ENCODE assay signal across 16 cellular contexts in the genomic region with DNA sequence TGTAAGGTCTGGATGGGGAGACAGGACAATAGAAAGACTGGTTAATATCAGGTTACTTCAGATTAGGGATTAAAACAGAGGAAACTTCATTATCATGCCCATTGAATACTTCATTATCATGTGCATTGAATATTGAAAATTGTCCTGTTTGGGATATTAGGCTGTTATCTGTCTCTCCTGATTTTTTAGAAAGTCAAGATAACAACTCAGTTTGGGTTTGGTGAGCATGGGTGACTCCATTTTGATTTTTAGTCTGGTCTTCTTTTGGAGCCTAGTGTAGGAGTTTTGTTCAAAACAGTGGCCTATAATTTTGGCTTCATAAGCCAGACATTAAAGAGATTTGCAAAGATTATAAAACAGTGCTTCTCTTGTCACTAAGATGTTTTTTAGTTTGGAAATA.
DNase-seq lines count a peak whose midpoint lies in the region; ATAC-seq, FAIRE-seq and TF ChIP-seq lines count a peak whose summit lies in the region.
"Had no signal": no experiment of that assay in that cellular context is flagged by ENCODE, and none has a peak within 500 bp of the region (broad histone marks: within the 10 kb centered on the region; RNA-seq: fewer than 3 reads in every experiment).

No MANE protein-coding gene starts in this region.

- no peaks in the 10 kb centered on the region for H3K27me3 Mint-ChIP-seq in nephron progenitor cell (ENCODE audit: low read depth, poor library complexity)
- no peaks in the 10 kb centered on the region for H3K27me3 Mint-ChIP-seq in activated naive CD4-positive, alpha-beta T cell treated with anti-CD3 and anti-CD28 coated beads for 36 hours (ENCODE audit: low read depth)
- H3K27me3 Mint-ChIP-seq: CD4-positive, CD25-positive, alpha-beta regulatory T cell had no signal

- TF ChIP-seq POLR2A in GM12878 (IDR thresholded peaks at IDR 0.05; ENCODE audit: low read depth, low read length) = no peak

- peaks cover 13% of the 10 kb centered on the region for H3K9me3 Mint-ChIP-seq in nephron progenitor cell
- no peaks in the 10 kb centered on the region for H3K9me3 Mint-ChIP-seq in activated naive CD4-positive, alpha-beta T cell treated with anti-CD3 and anti-CD28 coated beads for 36 hours
- H3K9me3 Mint-ChIP-seq: CD4-positive, CD25-positive, alpha-beta regulatory T cell; CD8-positive, alpha-beta T cell had no signal

- H3K4me3 ChIP-seq in GM12878 (no peak overlapping the region), brain microvascular endothelial cell (ENCODE audit: low read depth, low read length) (no peak overlapping the region)
- H3K4me3 ChIP-seq: BLaER1, GM23248 had no signal

- TF ChIP-seq EP300 in GM12878 (IDR thresholded peaks at IDR 0.05; ENCODE audit: borderline replicate concordance in 1 of 2, control insufficient read depth in 1 of 2, low read depth in 2 of 2, low read length in 2 of 2) = no peak

- CTCF ChIA-PET in GM12878 (lab: Yijun Ruan, JAX) = interaction anchor here (1.1 to 3.2 kb wide), 2 partner anchors 852 to 855 kb away, joined by 4 to 16 read pairs; a partner anchor contains a TSS
- CTCF ChIA-PET in activated naive CD4-positive, alpha-beta T cell treated with anti-CD3 and anti-CD28 coated beads for 36 hours (lab: Charles Lee) = no interaction called here

- peak; percentile 75 for FAIRE-seq in GM19239 (lab: Jason Lieb, UNC)
- FAIRE-seq in GM12878 (lab: Jason Lieb, UNC) = no peak

- RAD21 ChIA-PET in GM12878 (lab: Charles Lee; ENCODE audit: unreplicated experiment) = interaction anchor here (0.6 kb wide), 2 partner anchors 13 to 769 kb away, joined by 3 read pairs; no protein-coding TSS in a partner anchor

- H4K20me1 ChIP-seq in GM12878 (ENCODE audit: control insufficient read depth, insufficient read depth) = no peaks in the 10 kb centered on the region
- H4K20me1 ChIP-seq: BLaER1 had no signal

- H3K4me2 ChIP-seq in GM12878 (ENCODE audit: control insufficient read depth, insufficient read depth) = no peak overlapping the region
- H3K4me2 ChIP-seq: BLaER1 had no signal

- no peaks in the 10 kb centered on the region for H3K79me2 ChIP-seq in GM12878 (ENCODE audit: control insufficient read depth, insufficient read depth, low read length)

- no peak overlapping the region for H3K9ac ChIP-seq in GM12878 (ENCODE audit: control insufficient read depth, insufficient read depth, low read length)
- H3K9ac ChIP-seq: BLaER1, GM23248 had no signal

- H3K4me1 Mint-ChIP-seq in nephron progenitor cell = no peaks in the 10 kb centered on the region
- no peaks in the 10 kb centered on the region for H3K4me1 Mint-ChIP-seq in activated naive CD4-positive, alpha-beta T cell treated with anti-CD3 and anti-CD28 coated beads for 36 hours (ENCODE audit: low read depth)

- TF ChIP-seq RAD21 in GM12878 (IDR thresholded peaks at IDR 0.05; ENCODE audit: insufficient read depth, low read depth, low read length) = no peak

- no peak for DNase-seq in GM19239 (ENCODE audit: insufficient read length, low spot score)
- no peak for DNase-seq in GM12878 (ENCODE audit: low read depth, low spot score)
- DNase-seq in nephron progenitor cell = no peak
- no peak for DNase-seq in brain microvascular endothelial cell
- no peak for DNase-seq in activated naive CD4-positive, alpha-beta T cell treated with anti-CD3 and anti-CD28 coated beads for 36 hours
- DNase-seq: Caco-2; CD4-positive, CD25-positive, alpha-beta regulatory T cell; CD8-positive, alpha-beta T cell; DMS153; DND-41; H9 had no signal

- H2AFZ ChIP-seq in GM12878 (ENCODE audit: control insufficient read depth, low read depth, low read length) = no peak overlapping the region
- H2AFZ ChIP-seq: GM23248 had no signal

- intact Hi-C loops in GM12878 (cut with micrococcal nuclease; ENCODE audit: unreplicated experiment) = no loop called here
- intact Hi-C loops in activated naive CD4-positive, alpha-beta T cell treated with anti-CD3 and anti-CD28 coated beads for 36 hours (cut with micrococcal nuclease) = no loop called here

- in situ Hi-C loops in GM12878 (cut with MboI) = no loop called here
- in situ Hi-C loops in brain microvascular endothelial cell (cut with HindIII; ENCODE audit: low pct_ligation_motif_present, low sequenced_read_pairs) = no loop called here

- H3K9me3 ChIP-seq in GM12878 (replicated peaks; ENCODE audit: control insufficient read depth, insufficient read depth, low read length) = no peaks in the 10 kb centered on the region
- H3K9me3 ChIP-seq: BLaER1, Caco-2 had no signal

- H3K4me1 ChIP-seq in GM12878 (ENCODE audit: control insufficient read depth, insufficient read depth, low read length) = no peaks in the 10 kb centered on the region
- H3K4me1 ChIP-seq: BLaER1, Caco-2 had no signal

- ATAC-seq in GM12878 (no peak), HG03196 (IDR thresholded peaks at IDR 0.05; ENCODE audit: unreplicated experiment) (no peak)
- ATAC-seq: CD8-positive, alpha-beta T cell; HCT116 had no signal

- no TSS peak for BruUV-seq in GM12878 (replicated peaks; lab: Mats Ljungman, UMichigan)

- H3K36me3 ChIP-seq in GM12878 (ENCODE audit: control insufficient read depth in 2 of 2, insufficient read depth in 2 of 2, low read length in 1 of 2) (peaks cover 5 to 12% of the 10 kb centered on the region in 2 experiments; a peak in 3 of 4 replicates), brain microvascular endothelial cell (replicated peaks) (no peaks in the 10 kb centered on the region)

- TF ChIP-seq CTCF in GM12878 (IDR thresholded peaks at IDR 0.05 in 2 of 3, conservative IDR thresholded peaks at IDR 0.05 in 1 of 3; ENCODE audit: control insufficient read depth in 2 of 3, extremely low read depth in 1 of 3, insufficient read depth in 1 of 3, low read depth in 3 of 3, low read length in 3 of 3) (no peak), nephron progenitor cell (IDR thresholded peaks at IDR 0.05) (no peak), brain microvascular endothelial cell (IDR thresholded peaks at IDR 0.05; ENCODE audit: low read depth, low read length, missing control alignments) (no peak)

- peak overlapping the region; percentile 3 for H3K27ac Mint-ChIP-seq in nephron progenitor cell
- H3K27ac Mint-ChIP-seq in activated naive CD4-positive, alpha-beta T cell treated with anti-CD3 and anti-CD28 coated beads for 36 hours = no peak overlapping the region
- H3K27ac Mint-ChIP-seq: CD8-positive, alpha-beta T cell; H9 had no signal

- H3K27me3 ChIP-seq in GM12878 (replicated peaks in 1 of 2; ENCODE audit: control insufficient read depth in 2 of 2, insufficient read depth in 2 of 2, low read length in 1 of 2) (no peaks in the 10 kb centered on the region), brain microvascular endothelial cell (replicated peaks) (no peaks in the 10 kb centered on the region)
- H3K27me3 ChIP-seq: BLaER1 had no signal

- H3K4me3 Mint-ChIP-seq in nephron progenitor cell = no peak overlapping the region
- H3K4me3 Mint-ChIP-seq in activated naive CD4-positive, alpha-beta T cell treated with anti-CD3 and anti-CD28 coated beads for 36 hours = no peak overlapping the region
- H3K4me3 Mint-ChIP-seq: CD4-positive, CD25-positive, alpha-beta regulatory T cell; CD8-positive, alpha-beta T cell; H9 had no signal

- H3K36me3 Mint-ChIP-seq in nephron progenitor cell (ENCODE audit: low read depth) = peaks cover 20% of the 10 kb centered on the region
- H3K36me3 Mint-ChIP-seq in activated naive CD4-positive, alpha-beta T cell treated with anti-CD3 and anti-CD28 coated beads for 36 hours (ENCODE audit: low read depth) = no peaks in the 10 kb centered on the region
- H3K36me3 Mint-ChIP-seq: CD4-positive, CD25-positive, alpha-beta regulatory T cell had no signal

- POLR2A ChIA-PET in GM12878 (lab: Charles Lee) = interaction anchor here (0.8 kb wide), 1 partner anchor 90 kb away, joined by 3 read pairs; no protein-coding TSS in a partner anchor

- no peak overlapping the region for H3K27ac ChIP-seq in GM12878 (ENCODE audit: control insufficient read depth, insufficient read depth)
- no peak overlapping the region for H3K27ac ChIP-seq in brain microvascular endothelial cell
- H3K27ac ChIP-seq: BLaER1, C4-2B, GM23248 had no signal

- SMC1A ChIA-PET in GM12878 (lab: Charles Lee; ENCODE audit: uncharacterized antibody, unreplicated experiment) = interaction anchor here (0.9 to 1.5 kb wide), 3 partner anchors 9 to 492 kb away, joined by 3 to 6 read pairs (median 4); no protein-coding TSS in a partner anchor

TF ChIP-seq in GM12878, 131 proteins besides CTCF, POLR2A, EP300 and RAD21:
- TF ChIP-seq, protein P1, sequence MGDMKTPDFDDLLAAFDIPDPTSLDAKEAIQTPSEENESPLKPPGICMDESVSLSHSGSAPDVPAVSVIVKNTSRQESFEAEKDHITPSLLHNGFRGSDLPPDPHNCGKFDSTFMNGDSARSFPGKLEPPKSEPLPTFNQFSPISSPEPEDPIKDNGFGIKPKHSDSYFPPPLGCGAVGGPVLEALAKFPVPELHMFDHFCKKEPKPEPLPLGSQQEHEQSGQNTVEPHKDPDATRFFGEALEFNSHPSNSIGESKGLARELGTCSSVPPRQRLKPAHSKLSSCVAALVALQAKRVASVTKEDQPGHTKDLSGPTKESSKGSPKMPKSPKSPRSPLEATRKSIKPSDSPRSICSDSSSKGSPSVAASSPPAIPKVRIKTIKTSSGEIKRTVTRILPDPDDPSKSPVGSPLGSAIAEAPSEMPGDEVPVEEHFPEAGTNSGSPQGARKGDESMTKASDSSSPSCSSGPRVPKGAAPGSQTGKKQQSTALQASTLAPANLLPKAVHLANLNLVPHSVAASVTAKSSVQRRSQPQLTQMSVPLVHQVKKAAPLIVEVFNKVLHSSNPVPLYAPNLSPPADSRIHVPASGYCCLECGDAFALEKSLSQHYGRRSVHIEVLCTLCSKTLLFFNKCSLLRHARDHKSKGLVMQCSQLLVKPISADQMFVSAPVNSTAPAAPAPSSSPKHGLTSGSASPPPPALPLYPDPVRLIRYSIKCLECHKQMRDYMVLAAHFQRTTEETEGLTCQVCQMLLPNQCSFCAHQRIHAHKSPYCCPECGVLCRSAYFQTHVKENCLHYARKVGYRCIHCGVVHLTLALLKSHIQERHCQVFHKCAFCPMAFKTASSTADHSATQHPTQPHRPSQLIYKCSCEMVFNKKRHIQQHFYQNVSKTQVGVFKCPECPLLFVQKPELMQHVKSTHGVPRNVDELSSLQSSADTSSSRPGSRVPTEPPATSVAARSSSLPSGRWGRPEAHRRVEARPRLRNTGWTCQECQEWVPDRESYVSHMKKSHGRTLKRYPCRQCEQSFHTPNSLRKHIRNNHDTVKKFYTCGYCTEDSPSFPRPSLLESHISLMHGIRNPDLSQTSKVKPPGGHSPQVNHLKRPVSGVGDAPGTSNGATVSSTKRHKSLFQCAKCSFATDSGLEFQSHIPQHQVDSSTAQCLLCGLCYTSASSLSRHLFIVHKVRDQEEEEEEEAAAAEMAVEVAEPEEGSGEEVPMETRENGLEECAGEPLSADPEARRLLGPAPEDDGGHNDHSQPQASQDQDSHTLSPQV (IDR thresholded peaks at IDR 0.05) = peak; percentile 85; the same call in 1 of the 2 replicates
- no peak for TF ChIP-seq NR2F1 (conservative IDR thresholded peaks at IDR 0.05)
